In the genomic region with DNA sequence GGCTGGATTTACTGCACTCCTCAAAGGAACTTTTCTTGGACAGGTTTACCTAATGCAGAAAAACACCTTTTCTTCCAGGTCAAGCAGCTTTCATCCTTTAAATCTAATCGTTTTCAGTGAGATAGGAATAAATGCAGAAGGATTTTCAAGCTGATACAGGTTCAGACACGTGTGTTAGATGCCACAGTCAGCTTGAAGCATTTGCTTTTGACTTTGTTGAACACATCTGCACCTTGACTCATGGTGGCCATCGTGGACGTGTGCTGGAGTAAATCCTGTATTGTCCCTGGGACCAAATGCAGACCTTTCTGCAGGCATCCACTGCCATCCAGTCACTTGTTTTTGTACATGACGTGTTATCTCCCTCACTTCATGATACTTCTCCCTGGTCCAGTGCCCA, we compare ENCODE assay signal across 34 cellular contexts.
"Had no signal": no experiment of that assay in that cellular context is flagged by ENCODE, and none has a peak within 500 bp of the region (broad histone marks: within the 10 kb centered on the region; RNA-seq: fewer than 3 reads in every experiment).

No MANE protein-coding gene starts in this region.

- H3K27me3 ChIP-seq: brain microvascular endothelial cell, cardiac muscle cell, Peyer's patch, SJSA1 had no signal

- H3K9me3 ChIP-seq: Peyer's patch, SJSA1, SK-N-SH had no signal

- H3K9ac ChIP-seq: KMS-11, SK-N-SH had no signal

- H3K4me1 Mint-ChIP-seq: activated T-helper 17 cell treated with anti-CD3 and anti-CD28 coated beads, Interleukin-2, amount 50 U/mL, for 72 hours had no signal

- H3K36me3 ChIP-seq: brain microvascular endothelial cell, cardiac muscle cell, Peyer's patch, SJSA1 had no signal

- H3K9me3 Mint-ChIP-seq: activated CD4-positive, alpha-beta T cell treated with anti-CD3 and anti-CD28 coated beads, Interleukin-2, amount 10 ng/mL, durations not matched to agents 24 days and 14 days; activated T-helper 17 cell treated with anti-CD3 and anti-CD28 coated beads, Interleukin-2, amount 50 U/mL, for 72 hours; T-helper 1 cell treated with Interleukin-12 subunit alpha and Interleukin-12 subunit beta and Interleukin-4 antibody, amounts not matched to agents 30 μg/mL and 1 μg/mL, for 36 hours; T-helper 2 cell treated with Interferon-gamma antibody and Interleukin-4, amounts not matched to agents 5 μg/mL and 100 μg/mL, for 36 hours had no signal

- H3K4me3 ChIP-seq: cardiac muscle cell, Peyer's patch, SJSA1 had no signal

- H3K27ac ChIP-seq: brain microvascular endothelial cell, cardiac muscle cell, KMS-11, Peyer's patch, SJSA1 had no signal

- H3K36me3 Mint-ChIP-seq: activated naive CD8-positive, alpha-beta T cell treated with anti-CD3 and anti-CD28 coated beads for 36 hours had no signal

- H3K4me3 Mint-ChIP-seq: activated CD4-positive, alpha-beta T cell treated with anti-CD3 and anti-CD28 coated beads, Interleukin-2, amount 10 ng/mL, durations not matched to agents 24 days and 14 days; activated CD8-positive, alpha-beta T cell treated with anti-CD3 and anti-CD28 coated beads for 36 hours; activated naive CD8-positive, alpha-beta T cell treated with anti-CD3 and anti-CD28 coated beads for 36 hours; activated T-cell treated with anti-CD3 and anti-CD28 coated beads, Interleukin-2, amount 50 U/mL, for 72 hours; activated T-helper 17 cell treated with anti-CD3 and anti-CD28 coated beads, Interleukin-2, amount 50 U/mL, for 72 hours; T-helper 1 cell treated with Interleukin-12 subunit alpha and Interleukin-12 subunit beta and Interleukin-4 antibody, amounts not matched to agents 30 μg/mL and 1 μg/mL, for 36 hours; T-helper 2 cell treated with Interferon-gamma antibody and Interleukin-4, amounts not matched to agents 5 μg/mL and 100 μg/mL, for 36 hours had no signal

- H3K4me2 ChIP-seq: KMS-11, SK-N-SH had no signal

- H3K4me1 ChIP-seq: Peyer's patch had no signal

- DNase-seq: activated CD4-positive, alpha-beta T cell treated with anti-CD3 and anti-CD28 coated beads, Interleukin-2, amount 10 ng/mL, durations not matched to agents 24 days and 14 days; activated CD4-positive, alpha-beta T cell treated with anti-CD3 and anti-CD28 coated beads, Interleukin-2, amount 50 U/mL, for 4 hours; activated CD8-positive, alpha-beta T cell treated with anti-CD3 and anti-CD28 coated beads for 36 hours; activated effector memory CD4-positive, alpha-beta T cell treated with anti-CD3 and anti-CD28 coated beads, Interleukin-2, amount 50 U/mL, for 16 hours; activated naive CD4-positive, alpha-beta T cell; activated naive CD4-positive, alpha-beta T cell treated with anti-CD3 and anti-CD28 coated beads, Interleukin-2, amount 50 U/mL, for 16 hours; activated naive CD8-positive, alpha-beta T cell treated with anti-CD3 and anti-CD28 coated beads for 36 hours; activated T-cell treated with anti-CD3 and anti-CD28 coated beads, Interleukin-2, amount 50 U/mL, for 1 hour; activated T-cell treated with anti-CD3 and anti-CD28 coated beads, Interleukin-2, amount 50 U/mL, for 72 hours; amniotic stem cell; aorta; brain microvascular endothelial cell; NCI-H1092 treated with DMSO at 0.1 percent for 48 hours; NCI-H1417; NCI-H146; NCI-H187; NCI-H2081; NCI-H2171 treated with DMSO at 0.1 percent for 48 hours; NCI-H2227 treated with DMSO at 0.1 percent for 48 hours; NCI-H446; NCI-H524 treated with DMSO at 0.1 percent for 48 hours; NK-92 treated with Interleukin-12 subunit alpha and Interleukin-12 subunit beta, amount 100 ng/mL, for 24 hours; PC-3; Peyer's patch; RPMI8226; SHP77 treated with DMSO at 0.1 percent for 48 hours; SK-N-SH had no signal

- FAIRE-seq: TTC549 had no signal

- H3K27ac Mint-ChIP-seq: activated CD4-positive, alpha-beta T cell treated with anti-CD3 and anti-CD28 coated beads, Interleukin-2, amount 10 ng/mL, durations not matched to agents 24 days and 14 days; activated CD8-positive, alpha-beta T cell treated with anti-CD3 and anti-CD28 coated beads for 36 hours; activated naive CD8-positive, alpha-beta T cell treated with anti-CD3 and anti-CD28 coated beads for 36 hours; activated T-cell treated with anti-CD3 and anti-CD28 coated beads, Interleukin-2, amount 50 U/mL, for 72 hours; activated T-helper 17 cell treated with anti-CD3 and anti-CD28 coated beads, Interleukin-2, amount 50 U/mL, for 72 hours; T-helper 1 cell treated with Interleukin-12 subunit alpha and Interleukin-12 subunit beta and Interleukin-4 antibody, amounts not matched to agents 30 μg/mL and 1 μg/mL, for 36 hours; T-helper 2 cell treated with Interferon-gamma antibody and Interleukin-4, amounts not matched to agents 5 μg/mL and 100 μg/mL, for 36 hours had no signal
